ENCODE assay signal across 7 cellular contexts in the genomic region with DNA sequence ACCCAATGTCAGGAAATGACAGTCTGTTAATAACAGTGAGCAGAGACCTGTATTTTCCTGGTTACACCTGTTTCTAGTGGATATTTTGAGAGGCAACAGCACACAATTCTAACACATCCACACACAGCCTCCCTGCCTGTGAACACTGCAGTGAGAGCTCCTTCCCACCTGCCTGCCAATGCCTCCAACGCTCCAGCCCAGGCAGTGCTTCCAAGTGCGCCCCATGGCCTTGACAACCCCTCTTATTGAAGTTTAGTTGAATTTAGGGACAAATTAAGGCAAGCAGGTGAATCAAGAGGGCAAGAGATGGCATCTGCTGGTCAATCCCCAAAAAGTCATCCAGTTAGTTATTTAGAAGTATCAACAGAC. TPM values are rescaled to one million over a fixed set of nuclear protein-coding genes. Genes with fewer than 3 reads are reported as not detected.
DNase-seq lines count a peak whose midpoint lies in the region; ATAC-seq and TF ChIP-seq lines count a peak whose summit lies in the region.
"Had no signal": no experiment of that assay in that cellular context is flagged by ENCODE, and none has a peak within 500 bp of the region (broad histone marks: within the 10 kb centered on the region; RNA-seq: fewer than 3 reads in every experiment).

No MANE protein-coding gene starts in this region.

- peaks cover 34% of the 10 kb centered on the region for H3K4me1 Mint-ChIP-seq in T-helper 1 cell treated with Interleukin-12 subunit alpha and Interleukin-12 subunit beta and Interleukin-4 antibody, amounts not matched to agents 30 μg/mL and 1 μg/mL, for 36 hours (ENCODE audit: low read depth)
- H3K4me1 Mint-ChIP-seq in stimulated activated memory B cell treated with anti-CD40 and anti-IgM and Interleukin-4, amounts not matched to agents 10 μg/mL and 1 μg/mL and 100 μg/mL, for 72 hours, result peaks cover 34% of the 10 kb centered on the region

- no peaks in the 10 kb centered on the region for H3K27me3 ChIP-seq in dorsolateral prefrontal cortex
- H3K27me3 ChIP-seq: ovary had no signal

- ATAC-seq in stimulated activated memory B cell treated with anti-CD40 and anti-IgM and Interleukin-4, amounts not matched to agents 10 μg/mL and 1 μg/mL and 100 μg/mL, for 72 hours, result no peak

- H3K36me3 Mint-ChIP-seq in T-helper 1 cell treated with Interleukin-12 subunit alpha and Interleukin-12 subunit beta and Interleukin-4 antibody, amounts not matched to agents 30 μg/mL and 1 μg/mL, for 36 hours (ENCODE audit: low read depth), result peaks cover 40% of the 10 kb centered on the region
- peaks cover 64% of the 10 kb centered on the region for H3K36me3 Mint-ChIP-seq in stimulated activated memory B cell treated with anti-CD40 and anti-IgM and Interleukin-4, amounts not matched to agents 10 μg/mL and 1 μg/mL and 100 μg/mL, for 72 hours

- H3K4me3 ChIP-seq in dorsolateral prefrontal cortex, result no peak overlapping the region
- H3K4me3 ChIP-seq: ovary had no signal

- TF ChIP-seq CTCF in dorsolateral prefrontal cortex (IDR thresholded peaks at IDR 0.05 in 54 of 56, conservative IDR thresholded peaks at IDR 0.05 in 2 of 56; ENCODE audit: low read depth in 1 of 56, partially characterized antibody in 56 of 56), result no peak

- H3K27ac Mint-ChIP-seq in T-helper 1 cell treated with Interleukin-12 subunit alpha and Interleukin-12 subunit beta and Interleukin-4 antibody, amounts not matched to agents 30 μg/mL and 1 μg/mL, for 36 hours, result peak overlapping the region; percentile 78
- peak overlapping the region; percentile 80 for H3K27ac Mint-ChIP-seq in stimulated activated memory B cell treated with anti-CD40 and anti-IgM and Interleukin-4, amounts not matched to agents 10 μg/mL and 1 μg/mL and 100 μg/mL, for 72 hours

- H3K27ac ChIP-seq in dorsolateral prefrontal cortex, result peak overlapping the region in 36 of 59 donors; percentile 5 to 81 (median 46)
- H3K27ac ChIP-seq: ovary had no signal

- intact Hi-C loops in dorsolateral prefrontal cortex (cut with DNase I), result no loop called here

- H3K4me3 Mint-ChIP-seq in T-helper 1 cell treated with Interleukin-12 subunit alpha and Interleukin-12 subunit beta and Interleukin-4 antibody, amounts not matched to agents 30 μg/mL and 1 μg/mL, for 36 hours, result no peak overlapping the region
- H3K4me3 Mint-ChIP-seq in stimulated activated memory B cell treated with anti-CD40 and anti-IgM and Interleukin-4, amounts not matched to agents 10 μg/mL and 1 μg/mL and 100 μg/mL, for 72 hours, result peak overlapping the region; percentile 1

- H3K9me3 Mint-ChIP-seq in T-helper 1 cell treated with Interleukin-12 subunit alpha and Interleukin-12 subunit beta and Interleukin-4 antibody, amounts not matched to agents 30 μg/mL and 1 μg/mL, for 36 hours, result no peaks in the 10 kb centered on the region
- no peaks in the 10 kb centered on the region for H3K9me3 Mint-ChIP-seq in stimulated activated memory B cell treated with anti-CD40 and anti-IgM and Interleukin-4, amounts not matched to agents 10 μg/mL and 1 μg/mL and 100 μg/mL, for 72 hours

- DNase-seq in T-helper 1 cell (no peak), dorsolateral prefrontal cortex (peak in 3 of 10 donors; percentile 12 to 28 (median 22)), NCI-H1092 treated with DMSO at 0.1 percent for 48 hours (lab: John Stamatoyannopoulos, UW) (no peak), HUDEP-2 (lab: John Stamatoyannopoulos, UW; ENCODE audit: unreplicated experiment in 76 of 76) (no peak)

- no peaks in the 10 kb centered on the region for H3K27me3 Mint-ChIP-seq in T-helper 1 cell treated with Interleukin-12 subunit alpha and Interleukin-12 subunit beta and Interleukin-4 antibody, amounts not matched to agents 30 μg/mL and 1 μg/mL, for 36 hours (ENCODE audit: low read depth)
- no peaks in the 10 kb centered on the region for H3K27me3 Mint-ChIP-seq in stimulated activated memory B cell treated with anti-CD40 and anti-IgM and Interleukin-4, amounts not matched to agents 10 μg/mL and 1 μg/mL and 100 μg/mL, for 72 hours

RNA-seq across cellular contexts. Expression of a gene that starts 4.7 kb away (rescaled TPM):
- 100 to 1,000 TPM in 82 of 120 experiments, 10 to 100 TPM in 38; 68.5 to 146 (median 109) TPM for total RNA-seq in dorsolateral prefrontal cortex

RNA-seq across cellular contexts. Expression of a gene that starts 11.0 kb away (rescaled TPM):
- 100 to 1,000 TPM in 1 of 120 experiments, 10 to 100 TPM in 119; 22.0 to 110 (median 35.8) TPM for total RNA-seq in dorsolateral prefrontal cortex

RNA-seq across cellular contexts. Expression of a gene that starts 11.2 kb away (rescaled TPM):
- total RNA-seq in dorsolateral prefrontal cortex, result 10 to 100 TPM; 12.5 to 29.2 (median 18.7) TPM

RNA-seq across cellular contexts. Expression of a gene that starts 21.7 kb away (rescaled TPM):
- total RNA-seq in dorsolateral prefrontal cortex, result 100 to 1,000 TPM in 112 of 120 experiments, 10 to 100 TPM in 8; 73.8 to 169 (median 128) TPM

RNA-seq across cellular contexts. Expression of a gene that starts 22.5 kb away (rescaled TPM):
- total RNA-seq in dorsolateral prefrontal cortex, result 10 to 100 TPM; 33.8 to 73.3 (median 51.7) TPM
